1 cellular context compared by ENCODE assay signal in the genomic region with DNA sequence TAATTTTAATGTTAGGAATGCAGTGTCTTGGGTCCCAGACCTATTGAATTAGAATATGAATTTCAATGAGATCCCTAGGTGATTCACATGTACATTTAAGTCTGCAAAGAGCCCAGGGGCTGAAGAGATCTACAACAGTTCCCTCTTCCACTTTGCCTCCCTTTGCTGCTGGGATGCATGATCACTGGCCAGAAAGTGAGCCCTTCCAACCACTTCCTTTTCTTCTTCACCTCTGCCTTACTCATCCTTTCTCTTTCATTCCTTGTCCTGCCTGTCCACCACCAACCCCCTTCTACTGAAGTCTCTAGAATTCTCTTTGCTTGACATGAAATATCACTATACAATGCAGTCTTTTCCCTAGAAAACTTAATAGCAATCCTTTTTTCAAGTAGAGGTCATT.
TF ChIP-seq lines count a peak whose summit lies in the region.

No MANE protein-coding gene starts in this region.

TF ChIP-seq in WTC11, 78 proteins besides CTCF, POLR2A, EP300 and RAD21 (continued from another document):
- TF ChIP-seq, protein P1, sequence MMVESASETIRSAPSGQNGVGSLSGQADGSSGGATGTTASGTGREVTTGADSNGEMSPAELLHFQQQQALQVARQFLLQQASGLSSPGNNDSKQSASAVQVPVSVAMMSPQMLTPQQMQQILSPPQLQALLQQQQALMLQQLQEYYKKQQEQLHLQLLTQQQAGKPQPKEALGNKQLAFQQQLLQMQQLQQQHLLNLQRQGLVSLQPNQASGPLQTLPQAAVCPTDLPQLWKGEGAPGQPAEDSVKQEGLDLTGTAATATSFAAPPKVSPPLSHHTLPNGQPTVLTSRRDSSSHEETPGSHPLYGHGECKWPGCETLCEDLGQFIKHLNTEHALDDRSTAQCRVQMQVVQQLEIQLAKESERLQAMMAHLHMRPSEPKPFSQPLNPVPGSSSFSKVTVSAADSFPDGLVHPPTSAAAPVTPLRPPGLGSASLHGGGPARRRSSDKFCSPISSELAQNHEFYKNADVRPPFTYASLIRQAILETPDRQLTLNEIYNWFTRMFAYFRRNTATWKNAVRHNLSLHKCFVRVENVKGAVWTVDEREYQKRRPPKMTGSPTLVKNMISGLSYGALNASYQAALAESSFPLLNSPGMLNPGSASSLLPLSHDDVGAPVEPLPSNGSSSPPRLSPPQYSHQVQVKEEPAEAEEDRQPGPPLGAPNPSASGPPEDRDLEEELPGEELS (CRISPR knock-in tag; IDR thresholded peaks at IDR 0.05) = no peak
- TF ChIP-seq HMGXB4 (CRISPR knock-in tag; IDR thresholded peaks at IDR 0.05) = no peak
